In genomic region chr7:137992042-137992737, GRCh38 we compare ENCODE assay signal across 8 cellular contexts. TPM values are rescaled to one million over a fixed set of nuclear protein-coding genes. Genes with fewer than 3 reads are reported as not detected.
DNase-seq lines count a peak whose midpoint lies in the region; ATAC-seq and TF ChIP-seq lines count a peak whose summit lies in the region.

No MANE protein-coding gene starts in this region.

- H3K9ac ChIP-seq in mucosa of rectum (ENCODE audit: low read depth in 1 of 2, low read length in 2 of 2), result no peak overlapping the region

- H3K9me3 Mint-ChIP-seq in activated CD4-positive, alpha-beta memory T cell treated with anti-CD3 and anti-CD28 coated beads, Interleukin-2, amount 10 ng/mL, durations not matched to agents 7 days and 5 days, result no peaks in the 10 kb centered on the region
- H3K9me3 Mint-ChIP-seq in activated CD4-positive, alpha-beta memory T cell treated with anti-CD3 and anti-CD28 coated beads for 36 hours, result no peaks in the 10 kb centered on the region

- H3K4me3 ChIP-seq in choroid plexus epithelial cell (ENCODE audit: low read depth, low read length) (peak overlapping the region; percentile 0), mucosa of rectum (ENCODE audit: low read length in 2 of 2) (peak overlapping the region in 1 of 2 donors; percentile 27), vagina (no peak overlapping the region)

- H3K4me1 Mint-ChIP-seq in activated CD4-positive, alpha-beta memory T cell treated with anti-CD3 and anti-CD28 coated beads, Interleukin-2, amount 10 ng/mL, durations not matched to agents 7 days and 5 days, result peaks cover 44% of the 10 kb centered on the region
- H3K4me1 Mint-ChIP-seq in activated CD4-positive, alpha-beta memory T cell treated with anti-CD3 and anti-CD28 coated beads for 36 hours (ENCODE audit: low read depth), result peaks cover 33% of the 10 kb centered on the region

- no peak overlapping the region for H3K4me3 Mint-ChIP-seq in activated CD4-positive, alpha-beta memory T cell treated with anti-CD3 and anti-CD28 coated beads, Interleukin-2, amount 10 ng/mL, durations not matched to agents 7 days and 5 days
- no peak overlapping the region for H3K4me3 Mint-ChIP-seq in activated CD4-positive, alpha-beta memory T cell treated with anti-CD3 and anti-CD28 coated beads for 36 hours

- peaks cover 23% of the 10 kb centered on the region for H3K36me3 Mint-ChIP-seq in activated CD4-positive, alpha-beta memory T cell treated with anti-CD3 and anti-CD28 coated beads, Interleukin-2, amount 10 ng/mL, durations not matched to agents 7 days and 5 days (ENCODE audit: low read depth)
- H3K36me3 Mint-ChIP-seq in activated CD4-positive, alpha-beta memory T cell treated with anti-CD3 and anti-CD28 coated beads for 36 hours, result peaks cover 7% of the 10 kb centered on the region

- POLR2A ChIA-PET in activated CD4-positive, alpha-beta memory T cell treated with anti-CD3 and anti-CD28 coated beads, Interleukin-2, amount 10 ng/mL, durations not matched to agents 7 days and 5 days (lab: Charles Lee), result interaction anchor here (0.8 to 1.5 kb wide), 2 partner anchors 9 to 10 kb away, joined by 5 read pairs; partner anchors contain the start of gene CREB3L2
- POLR2A ChIA-PET in activated CD4-positive, alpha-beta memory T cell treated with anti-CD3 and anti-CD28 coated beads for 36 hours (lab: Charles Lee), result interaction anchor here (0.8 to 1.0 kb wide), 2 partner anchors 9 to 10 kb away, joined by 3 read pairs; partner anchors contain the start of gene CREB3L2

- no peak for DNase-seq in activated CD4-positive, alpha-beta memory T cell treated with anti-CD3 and anti-CD28 coated beads, Interleukin-2, amount 10 ng/mL, durations not matched to agents 7 days and 5 days
- no peak for DNase-seq in activated CD4-positive, alpha-beta memory T cell treated with anti-CD3 and anti-CD28 coated beads for 36 hours
- peak; percentile 95 for DNase-seq in choroid plexus epithelial cell (ENCODE audit: low read depth)
- no peak for DNase-seq in vagina (ENCODE audit: extremely low spot score in 2 of 2)
- no peak for DNase-seq in NCI-H2029 (lab: John Stamatoyannopoulos, UW)
- no peak for DNase-seq in GM10266 (ENCODE audit: extremely low spot score)

- intact Hi-C loops in activated CD4-positive, alpha-beta memory T cell treated with anti-CD3 and anti-CD28 coated beads for 36 hours (cut with micrococcal nuclease), result loop anchor here (1.0 to 2.0 kb wide), 2 partner anchors 10 to 57 kb away; partner anchors contain the start of gene CREB3L2
- intact Hi-C loops in vagina (cut with DNase I), result no loop called here

- peaks cover 15 to 19% of the 10 kb centered on the region in 2 donors for H3K4me1 ChIP-seq in mucosa of rectum (ENCODE audit: control insufficient read depth in 2 of 2, insufficient read depth in 2 of 2, low read length in 2 of 2)
- H3K4me1 ChIP-seq in vagina, result peaks cover 86% of the 10 kb centered on the region

- H3K27ac Mint-ChIP-seq in activated CD4-positive, alpha-beta memory T cell treated with anti-CD3 and anti-CD28 coated beads, Interleukin-2, amount 10 ng/mL, durations not matched to agents 7 days and 5 days, result peak overlapping the region; percentile 5
- H3K27ac Mint-ChIP-seq in activated CD4-positive, alpha-beta memory T cell treated with anti-CD3 and anti-CD28 coated beads for 36 hours, result no peak overlapping the region

- H3K36me3 ChIP-seq in mucosa of rectum (ENCODE audit: control insufficient read depth in 2 of 2, insufficient read depth in 2 of 2, low read length in 2 of 2) (no peaks in the 10 kb centered on the region), vagina (no peaks in the 10 kb centered on the region)

- ATAC-seq in GM18870 (IDR thresholded peaks at IDR 0.05; ENCODE audit: unreplicated experiment), result no peak

- peak overlapping the region; percentile 74 to 78 for H3K27ac ChIP-seq in mucosa of rectum (ENCODE audit: low read depth in 2 of 2, low read length in 2 of 2)
- H3K27ac ChIP-seq in vagina, result peak overlapping the region; percentile 57

- TF ChIP-seq CTCF in choroid plexus epithelial cell (conservative IDR thresholded peaks at IDR 0.05; ENCODE audit: low read depth, low read length) (no peak), vagina (IDR thresholded peaks at IDR 0.05) (no peak), GM10266 (IDR thresholded peaks at IDR 0.05; ENCODE audit: control insufficient read depth, insufficient read depth, low read depth, missing control alignments) (no peak)

- H3K9me3 ChIP-seq in mucosa of rectum (ENCODE audit: control insufficient read depth in 2 of 2, low read length in 2 of 2) (no peaks in the 10 kb centered on the region), vagina (no peaks in the 10 kb centered on the region)

- TF ChIP-seq POLR2A in vagina (IDR thresholded peaks at IDR 0.05), result no peak

- H3K27me3 ChIP-seq in mucosa of rectum (ENCODE audit: control insufficient read depth in 2 of 2, insufficient read depth in 2 of 2, low read length in 2 of 2), result no peaks in the 10 kb centered on the region
- no peaks in the 10 kb centered on the region for H3K27me3 ChIP-seq in vagina

- CTCF ChIA-PET in activated CD4-positive, alpha-beta memory T cell treated with anti-CD3 and anti-CD28 coated beads, Interleukin-2, amount 10 ng/mL, durations not matched to agents 7 days and 5 days (lab: Charles Lee), result interaction anchor here (1.6 to 1.9 kb wide), 3 partner anchors 8 to 16 kb away, joined by 3 to 11 read pairs (median 4); partner anchors contain the start of gene CREB3L2
- CTCF ChIA-PET in activated CD4-positive, alpha-beta memory T cell treated with anti-CD3 and anti-CD28 coated beads for 36 hours (lab: Charles Lee), result interaction anchor here (1.0 to 1.8 kb wide), 6 partner anchors 7 to 89 kb away, joined by 3 to 6 read pairs (median 3); partner anchors contain the start of gene CREB3L2

- H3K27me3 Mint-ChIP-seq in activated CD4-positive, alpha-beta memory T cell treated with anti-CD3 and anti-CD28 coated beads, Interleukin-2, amount 10 ng/mL, durations not matched to agents 7 days and 5 days, result no peaks in the 10 kb centered on the region
- H3K27me3 Mint-ChIP-seq in activated CD4-positive, alpha-beta memory T cell treated with anti-CD3 and anti-CD28 coated beads for 36 hours, result no peaks in the 10 kb centered on the region

RNA-seq across cellular contexts. Expression of gene CREB3L2, which starts 9.7 kb away (rescaled TPM):
- 10 to 100 TPM; 42.2 to 44.7 TPM for total RNA-seq in activated CD4-positive, alpha-beta memory T cell treated with anti-CD3 and anti-CD28 coated beads, Interleukin-2, amount 10 ng/mL, durations not matched to agents 7 days and 5 days
- 10 to 100 TPM; 36.1 to 39.4 TPM for total RNA-seq in activated CD4-positive, alpha-beta memory T cell treated with anti-CD3 and anti-CD28 coated beads for 36 hours
- 28.7 TPM for total RNA-seq in vagina
